In genomic region chr12:130879212-130879686, GRCh38 we compare ENCODE assay signal across 9 cellular contexts. TPM values are rescaled to one million over a fixed set of nuclear protein-coding genes. Genes with fewer than 3 reads are reported as not detected.
DNase-seq lines count a peak whose midpoint lies in the region; ATAC-seq and TF ChIP-seq lines count a peak whose summit lies in the region.
"Had no signal": no experiment of that assay in that cellular context is flagged by ENCODE, and none has a peak within 500 bp of the region (broad histone marks: within the 10 kb centered on the region; RNA-seq: fewer than 3 reads in every experiment).

No MANE protein-coding gene starts in this region.

- H3K4me1 ChIP-seq in CD8-positive, alpha-beta memory T cell (ENCODE audit: insufficient read depth, low read length): peaks cover 11% of the 10 kb centered on the region

- no peaks in the 10 kb centered on the region for H3K9me2 ChIP-seq in SU-DHL-6 (replicated peaks; ENCODE audit: insufficient read depth, low read length)

- H3F3A ChIP-seq in SU-DHL-6 (ENCODE audit: insufficient read depth): peaks cover 53% of the 10 kb centered on the region

- ATAC-seq in GM18909 (IDR thresholded peaks at IDR 0.05; ENCODE audit: poor library complexity, unreplicated experiment) (peak; percentile 92), HG02981 (IDR thresholded peaks at IDR 0.05; ENCODE audit: unreplicated experiment) (peak; percentile 84)

- H3K27ac Mint-ChIP-seq in CD8-positive, alpha-beta memory T cell: peak overlapping the region in 4 of 8 donors; percentile 38 to 70 (median 47)
- H3K27ac Mint-ChIP-seq in activated CD4-positive, alpha-beta memory T cell treated with anti-CD3 and anti-CD28 coated beads for 36 hours: no peak overlapping the region

- no peaks in the 10 kb centered on the region for H3K27me3 ChIP-seq in CD8-positive, alpha-beta memory T cell (ENCODE audit: insufficient read depth, low read length, poor library complexity, severe bottlenecking)
- no peaks in the 10 kb centered on the region for H3K27me3 ChIP-seq in SU-DHL-6 (ENCODE audit: low read length)

- no peak for DNase-seq in CD8-positive, alpha-beta memory T cell
- no peak for DNase-seq in A172 (ENCODE audit: low spot score)
- no peak for DNase-seq in activated gamma-delta T cell (lab: John Stamatoyannopoulos, UW)
- no peak for DNase-seq in activated CD4-positive, alpha-beta memory T cell treated with anti-CD3 and anti-CD28 coated beads for 36 hours
- DNase-seq in cerebellum (ENCODE audit: low spot score): no peak

- H4K20me1 ChIP-seq in SU-DHL-6 (ENCODE audit: low read depth, low read length): peaks cover 26% of the 10 kb centered on the region

- peaks cover 0 to 3% of the 10 kb centered on the region in 2 donors for H3K27me3 Mint-ChIP-seq in CD8-positive, alpha-beta memory T cell
- H3K27me3 Mint-ChIP-seq in activated CD4-positive, alpha-beta memory T cell treated with anti-CD3 and anti-CD28 coated beads for 36 hours: no peaks in the 10 kb centered on the region
- H3K27me3 Mint-ChIP-seq: brain had no signal

- H3K36me3 Mint-ChIP-seq in CD8-positive, alpha-beta memory T cell: peaks cover 9 to 36% (median 16%) of the 10 kb centered on the region in 3 donors
- peaks cover 36% of the 10 kb centered on the region for H3K36me3 Mint-ChIP-seq in activated CD4-positive, alpha-beta memory T cell treated with anti-CD3 and anti-CD28 coated beads for 36 hours

- peak overlapping the region; percentile 26 for H3K4me2 ChIP-seq in SU-DHL-6 (ENCODE audit: low read depth, low read length, poor library complexity, severe bottlenecking)

- intact Hi-C loops in activated CD4-positive, alpha-beta memory T cell treated with anti-CD3 and anti-CD28 coated beads for 36 hours (cut with micrococcal nuclease): loop anchor here (10.0 kb wide), 1 partner anchor 1016 kb away; the partner anchor contains the start of gene ULK1

- CTCF ChIA-PET in CD8-positive, alpha-beta memory T cell (lab: Charles Lee): no interaction called here
- CTCF ChIA-PET in activated CD4-positive, alpha-beta memory T cell treated with anti-CD3 and anti-CD28 coated beads for 36 hours (lab: Charles Lee): no interaction called here

- peak overlapping the region in 6 of 7 donors; percentile 41 to 91 (median 86) for H3K4me3 Mint-ChIP-seq in CD8-positive, alpha-beta memory T cell
- H3K4me3 Mint-ChIP-seq in activated CD4-positive, alpha-beta memory T cell treated with anti-CD3 and anti-CD28 coated beads for 36 hours: no peak overlapping the region

- POLR2A ChIA-PET in CD8-positive, alpha-beta memory T cell (lab: Charles Lee): no interaction called here
- POLR2A ChIA-PET in activated CD4-positive, alpha-beta memory T cell treated with anti-CD3 and anti-CD28 coated beads for 36 hours (lab: Charles Lee): interaction anchor here (1.6 kb wide), 1 partner anchor 8 kb away, joined by 5 read pairs; no protein-coding TSS in a partner anchor

- no peaks in the 10 kb centered on the region for H3K9me3 Mint-ChIP-seq in CD8-positive, alpha-beta memory T cell
- H3K9me3 Mint-ChIP-seq in activated CD4-positive, alpha-beta memory T cell treated with anti-CD3 and anti-CD28 coated beads for 36 hours: no peaks in the 10 kb centered on the region
- H3K9me3 Mint-ChIP-seq: brain had no signal

- no peak overlapping the region for H2AFZ ChIP-seq in SU-DHL-6 (ENCODE audit: low read depth, low read length, severe bottlenecking)

- no peak overlapping the region for H3K27ac ChIP-seq in CD8-positive, alpha-beta memory T cell (ENCODE audit: low read depth, low read length)
- peak overlapping the region; percentile 40 for H3K27ac ChIP-seq in SU-DHL-6 (ENCODE audit: low read depth, low read length)

- H3K9ac ChIP-seq in SU-DHL-6 (ENCODE audit: low read length): no peak overlapping the region

- H3K9me3 ChIP-seq in CD8-positive, alpha-beta memory T cell (ENCODE audit: low read length): no peaks in the 10 kb centered on the region
- H3K9me3 ChIP-seq in SU-DHL-6 (ENCODE audit: insufficient read depth, low read length): no peaks in the 10 kb centered on the region

- H3K36me3 ChIP-seq in CD8-positive, alpha-beta memory T cell (ENCODE audit: insufficient read depth, low read length): peaks cover 19% of the 10 kb centered on the region
- H3K36me3 ChIP-seq in SU-DHL-6 (ENCODE audit: low read length): peaks cover 26% of the 10 kb centered on the region

- H3K4me3 ChIP-seq in CD8-positive, alpha-beta memory T cell (ENCODE audit: low read length): no peak overlapping the region
- H3K4me3 ChIP-seq in SU-DHL-6 (ENCODE audit: insufficient read depth, low read length, poor library complexity, severe bottlenecking): no peak overlapping the region

- H3K79me2 ChIP-seq in SU-DHL-6 (ENCODE audit: insufficient read depth, low read length): peaks cover 10% of the 10 kb centered on the region

- TF ChIP-seq CTCF in SU-DHL-6 (IDR thresholded peaks at IDR 0.05; ENCODE audit: insufficient read depth, low read length, poor library complexity, severe bottlenecking): no peak

- H3K4me1 Mint-ChIP-seq in CD8-positive, alpha-beta memory T cell: peaks cover 30 to 52% (median 43%) of the 10 kb centered on the region in 3 donors
- H3K4me1 Mint-ChIP-seq in activated CD4-positive, alpha-beta memory T cell treated with anti-CD3 and anti-CD28 coated beads for 36 hours (ENCODE audit: low read depth): peaks cover 51% of the 10 kb centered on the region

RNA-seq across cellular contexts. Expression of gene RAN, which starts 7.4 kb away (rescaled TPM):
- 1,000 to 10,000 TPM; 2,623 to 2,680 TPM for total RNA-seq in CD8-positive, alpha-beta memory T cell
- polyA plus RNA-seq in CD8-positive, alpha-beta memory T cell: 536 TPM
- total RNA-seq in A172 (2014; rRNA removed; shearing (Covaris generic)): 719 and 793 TPM in 2 replicates
- total RNA-seq in activated CD4-positive, alpha-beta memory T cell treated with anti-CD3 and anti-CD28 coated beads for 36 hours: 1,000 to 10,000 TPM; 2,100 to 2,144 TPM
- total RNA-seq in cerebellum: 245 TPM

RNA-seq across cellular contexts. Expression of gene STX2, which starts 40.2 kb away (rescaled TPM):
- total RNA-seq in CD8-positive, alpha-beta memory T cell: 10 to 100 TPM; 22.1 to 23.0 TPM
- polyA plus RNA-seq in CD8-positive, alpha-beta memory T cell: 10.7 TPM
- total RNA-seq in A172 (2014; rRNA removed; shearing (Covaris generic)): 45.1 and 50.5 TPM in 2 replicates
- total RNA-seq in activated CD4-positive, alpha-beta memory T cell treated with anti-CD3 and anti-CD28 coated beads for 36 hours: 10 to 100 TPM; 18.1 to 22.8 TPM
- 26.5 TPM for total RNA-seq in cerebellum
